18 cellular contexts compared by ENCODE assay signal in the genomic region with DNA sequence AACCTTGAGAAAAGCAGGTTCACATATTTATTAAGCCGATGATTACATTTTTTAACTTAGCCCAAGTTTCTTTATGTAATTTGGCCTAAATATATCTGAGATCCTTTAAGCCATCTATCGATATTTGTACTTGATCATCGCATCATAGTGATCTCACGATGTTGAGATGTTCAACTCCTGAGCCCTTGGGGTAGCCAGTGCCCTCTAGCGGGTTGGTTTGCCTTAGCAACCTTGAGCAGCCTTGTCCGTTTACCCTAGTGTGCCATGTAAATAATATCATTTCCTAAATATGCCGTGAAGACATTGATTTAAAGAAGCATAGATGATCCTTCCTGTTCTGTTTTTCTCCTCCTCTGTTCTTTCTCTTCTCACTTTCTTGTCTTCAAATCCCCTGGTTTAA.
DNase-seq lines count a peak whose midpoint lies in the region; ATAC-seq and TF ChIP-seq lines count a peak whose summit lies in the region.
"Had no signal": no experiment of that assay in that cellular context is flagged by ENCODE, and none has a peak within 500 bp of the region (broad histone marks: within the 10 kb centered on the region; RNA-seq: fewer than 3 reads in every experiment).

No MANE protein-coding gene starts in this region.

- no peak overlapping the region for H3K4me2 ChIP-seq in SK-N-SH
- H3K4me2 ChIP-seq: KMS-11 had no signal

- H3K4me1 Mint-ChIP-seq in activated CD8-positive, alpha-beta T cell treated with anti-CD3 and anti-CD28 coated beads, Interleukin-2, amount 10 ng/mL, durations not matched to agents 7 days and 5 days (ENCODE audit: low read depth), result no peaks in the 10 kb centered on the region
- H3K4me1 Mint-ChIP-seq: activated B cell treated with CpG ODN at 0.5 μM for 24 hours, memory B cell had no signal

- no peak overlapping the region for H3K27ac Mint-ChIP-seq in activated CD8-positive, alpha-beta T cell treated with anti-CD3 and anti-CD28 coated beads, Interleukin-2, amount 10 ng/mL, durations not matched to agents 7 days and 5 days
- H3K27ac Mint-ChIP-seq: activated B cell treated with CpG ODN at 0.5 μM for 24 hours; memory B cell; natural killer cell treated with Interleukin-12 subunit alpha and Interleukin-12 subunit beta and Interleukin-15 and Interleukin-18, amount 100 ng/mL, for 72 hours had no signal

- no peak overlapping the region for H3K4me3 ChIP-seq in SK-N-SH (ENCODE audit: low read depth in 2 of 2, low read length in 1 of 2)
- H3K4me3 ChIP-seq: Peyer's patch had no signal

- no peak overlapping the region for H3K4me3 Mint-ChIP-seq in activated CD8-positive, alpha-beta T cell treated with anti-CD3 and anti-CD28 coated beads, Interleukin-2, amount 10 ng/mL, durations not matched to agents 7 days and 5 days
- H3K4me3 Mint-ChIP-seq: activated B cell treated with CpG ODN at 0.5 μM for 24 hours; memory B cell; natural killer cell treated with Interleukin-12 subunit alpha and Interleukin-12 subunit beta and Interleukin-15 and Interleukin-18, amount 100 ng/mL, for 72 hours had no signal

- H3K9ac ChIP-seq in SK-N-SH, result no peak overlapping the region
- H3K9ac ChIP-seq: KMS-11 had no signal

- no peaks in the 10 kb centered on the region for H3K9me2 ChIP-seq in SK-N-SH

- TF ChIP-seq CTCF in SK-N-SH (IDR thresholded peaks at IDR 0.05), result peak; percentile 49

- H4K20me1 ChIP-seq in SK-N-SH (ENCODE audit: insufficient read depth), result no peaks in the 10 kb centered on the region

- no peaks in the 10 kb centered on the region for H3K9me3 ChIP-seq in SK-N-SH
- H3K9me3 ChIP-seq: Peyer's patch had no signal

- H3K36me3 Mint-ChIP-seq in activated CD8-positive, alpha-beta T cell treated with anti-CD3 and anti-CD28 coated beads, Interleukin-2, amount 10 ng/mL, durations not matched to agents 7 days and 5 days (ENCODE audit: low read depth), result no peaks in the 10 kb centered on the region
- H3K36me3 Mint-ChIP-seq: natural killer cell treated with Interleukin-12 subunit alpha and Interleukin-12 subunit beta and Interleukin-15 and Interleukin-18, amount 100 ng/mL, for 72 hours had no signal

- H3K27ac ChIP-seq in SK-N-SH (ENCODE audit: low read depth in 2 of 2, low read length in 1 of 2), result no peak overlapping the region
- H3K27ac ChIP-seq: KMS-11, Peyer's patch had no signal

- WGBS in SK-N-SH (ENCODE audit: low lambda C conversion rate), result 45% methylated on average over 7 of the region's 7 CpGs

- CTCF ChIA-PET in SK-N-SH (lab: Yijun Ruan, JAX), result no interaction called here
- CTCF ChIA-PET in activated CD8-positive, alpha-beta T cell treated with anti-CD3 and anti-CD28 coated beads, Interleukin-2, amount 10 ng/mL, durations not matched to agents 7 days and 5 days (lab: Charles Lee), result no interaction called here

- ATAC-seq in activated CD8-positive, alpha-beta T cell treated with anti-CD3 and anti-CD28 coated beads, Interleukin-2, amount 10 ng/mL, durations not matched to agents 7 days and 5 days, result no peak
- no peak for ATAC-seq in GM19395 (IDR thresholded peaks at IDR 0.05; ENCODE audit: unreplicated experiment)
- no peak for ATAC-seq in HG02870 (IDR thresholded peaks at IDR 0.05; ENCODE audit: unreplicated experiment)
- ATAC-seq: natural killer cell treated with Interleukin-12 subunit alpha and Interleukin-12 subunit beta and Interleukin-15 and Interleukin-18, amount 100 ng/mL, for 72 hours had no signal

- H3K27me3 ChIP-seq in SK-N-SH (ENCODE audit: insufficient read depth), result no peaks in the 10 kb centered on the region; the same call in 1 of the 2 replicates
- H3K27me3 ChIP-seq: Peyer's patch had no signal

- no peaks in the 10 kb centered on the region for H3K9me3 Mint-ChIP-seq in activated CD8-positive, alpha-beta T cell treated with anti-CD3 and anti-CD28 coated beads, Interleukin-2, amount 10 ng/mL, durations not matched to agents 7 days and 5 days (ENCODE audit: insufficient read depth)
- H3K9me3 Mint-ChIP-seq: activated B cell treated with CpG ODN at 0.5 μM for 24 hours; memory B cell; natural killer cell treated with Interleukin-12 subunit alpha and Interleukin-12 subunit beta and Interleukin-15 and Interleukin-18, amount 100 ng/mL, for 72 hours had no signal

- no peak for TF ChIP-seq EP300 in SK-N-SH (IDR thresholded peaks at IDR 0.05; ENCODE audit: borderline replicate concordance in 1 of 2, low read depth in 1 of 2, low read length in 1 of 2)

- POLR2A ChIA-PET in SK-N-SH (lab: Yijun Ruan, JAX), result no interaction called here
- POLR2A ChIA-PET in activated CD8-positive, alpha-beta T cell treated with anti-CD3 and anti-CD28 coated beads, Interleukin-2, amount 10 ng/mL, durations not matched to agents 7 days and 5 days (lab: Charles Lee), result no interaction called here

- no peaks in the 10 kb centered on the region for H3K36me3 ChIP-seq in SK-N-SH (replicated peaks in 1 of 2; ENCODE audit: control insufficient read depth in 1 of 2, insufficient read depth in 2 of 2, low read length in 1 of 2)
- H3K36me3 ChIP-seq: Peyer's patch had no signal

- no peaks in the 10 kb centered on the region for H3K4me1 ChIP-seq in SK-N-SH (ENCODE audit: control insufficient read depth in 1 of 2, insufficient read depth in 2 of 2, low read depth in 1 of 2, low read length in 1 of 2)
- H3K4me1 ChIP-seq: Peyer's patch had no signal

- no peaks in the 10 kb centered on the region for H3K27me3 Mint-ChIP-seq in activated CD8-positive, alpha-beta T cell treated with anti-CD3 and anti-CD28 coated beads, Interleukin-2, amount 10 ng/mL, durations not matched to agents 7 days and 5 days (ENCODE audit: low read depth)
- H3K27me3 Mint-ChIP-seq: activated B cell treated with CpG ODN at 0.5 μM for 24 hours; memory B cell; natural killer cell treated with Interleukin-12 subunit alpha and Interleukin-12 subunit beta and Interleukin-15 and Interleukin-18, amount 100 ng/mL, for 72 hours had no signal

- TF ChIP-seq RAD21 in SK-N-SH (IDR thresholded peaks at IDR 0.05; ENCODE audit: low read length), result peak; percentile 16; the same call in 1 of the 2 replicates

- DNase-seq in DMS53 (lab: John Stamatoyannopoulos, UW) (peak; percentile 46), H4 (ENCODE audit: low spot score) (peak; percentile 7), SK-N-SH (no peak), iPS-NIHi7 (ENCODE audit: extremely low spot score) (peak; percentile 33)
- DNase-seq in activated CD8-positive, alpha-beta T cell treated with anti-CD3 and anti-CD28 coated beads, Interleukin-2, amount 10 ng/mL, durations not matched to agents 7 days and 5 days, result no peak
- DNase-seq: activated B cell treated with CpG ODN at 0.5 μM for 24 hours; activated effector memory CD4-positive, alpha-beta T cell treated with Interleukin-2 at 50 U/mL for 16 hours; anterior cingulate cortex; DMS153; NCI-H1694 treated with DMSO at 0.1 percent for 48 hours; NCI-H510A; Peyer's patch; retina had no signal

- H2AFZ ChIP-seq in SK-N-SH (ENCODE audit: low read depth), result no peak overlapping the region

- no peaks in the 10 kb centered on the region for H3F3A ChIP-seq in SK-N-SH (replicated peaks; ENCODE audit: insufficient read depth)

- no peaks in the 10 kb centered on the region for H3K79me2 ChIP-seq in SK-N-SH (ENCODE audit: insufficient read depth)

TF ChIP-seq in SK-N-SH, 30 proteins besides CTCF, POLR2A, EP300 and RAD21:
- TF ChIP-seq SMC3 (IDR thresholded peaks at IDR 0.05; ENCODE audit: low read depth, low read length) (0 out of 2 replicates have a peak, but pooled peaks have one; percentile 3), FOSL2 (IDR thresholded peaks at IDR 0.05; ENCODE audit: borderline replicate concordance, low read depth) (no peak)

Comparison
In these comparisons a context has a peak if more than half of its experiments do, and no peak if none do; other contexts are left out.
1. DNase-seq: peak in DMS53 (single experiment), H4 (single experiment) and iPS-NIHi7 (single experiment); none in SK-N-SH (single experiment) and activated CD8-positive, alpha-beta T cell treated with anti-CD3 and anti-CD28 coated beads, Interleukin-2, amount 10 ng/mL, durations not matched to agents 7 days and 5 days (single experiment).